9 cellular contexts compared by ENCODE assay signal in genomic region chr2:97267411-97268074, GRCh38.
DNase-seq lines count a peak whose midpoint lies in the region; ATAC-seq and TF ChIP-seq lines count a peak whose summit lies in the region.
"Had no signal": no experiment of that assay in that cellular context is flagged by ENCODE, and none has a peak within 500 bp of the region (broad histone marks: within the 10 kb centered on the region; RNA-seq: fewer than 3 reads in every experiment).

No MANE protein-coding gene starts in this region.

- ATAC-seq in activated T-helper 17 cell treated with anti-CD3 and anti-CD28 coated beads, Interleukin-2, amount 50 U/mL, for 72 hours (replicated peaks): peak; percentile 21
- ATAC-seq in HG03196 (IDR thresholded peaks at IDR 0.05; ENCODE audit: unreplicated experiment) (no peak), HG03039 (IDR thresholded peaks at IDR 0.05; ENCODE audit: unreplicated experiment) (no peak)

- no peaks in the 10 kb centered on the region for H3K9me3 Mint-ChIP-seq in activated T-cell treated with anti-CD3 and anti-CD28 coated beads, Interleukin-2, amount 50 U/mL, for 24 hours
- H3K9me3 Mint-ChIP-seq in activated T-helper 17 cell treated with anti-CD3 and anti-CD28 coated beads, Interleukin-2, amount 50 U/mL, for 72 hours: no peaks in the 10 kb centered on the region
- H3K9me3 Mint-ChIP-seq in HFFc6: peaks cover 7% of the 10 kb centered on the region

- 93 to 96% methylated on average over 10 of the region's 10 CpGs for WGBS in tibial nerve, 2 donors

- H3K36me3 ChIP-seq in tibial nerve: peaks cover 0 to 11% (median 0%) of the 10 kb centered on the region in 3 donors

- no peaks in the 10 kb centered on the region for H3K4me1 Mint-ChIP-seq in activated T-cell treated with anti-CD3 and anti-CD28 coated beads, Interleukin-2, amount 50 U/mL, for 24 hours (ENCODE audit: low read depth)
- H3K4me1 Mint-ChIP-seq in activated T-helper 17 cell treated with anti-CD3 and anti-CD28 coated beads, Interleukin-2, amount 50 U/mL, for 72 hours: no peaks in the 10 kb centered on the region
- H3K4me1 Mint-ChIP-seq in HFFc6 (ENCODE audit: low read depth): no peaks in the 10 kb centered on the region

- H3K27me3 Mint-ChIP-seq in activated T-cell treated with anti-CD3 and anti-CD28 coated beads, Interleukin-2, amount 50 U/mL, for 24 hours: no peaks in the 10 kb centered on the region
- no peaks in the 10 kb centered on the region for H3K27me3 Mint-ChIP-seq in activated T-helper 17 cell treated with anti-CD3 and anti-CD28 coated beads, Interleukin-2, amount 50 U/mL, for 72 hours
- no peaks in the 10 kb centered on the region for H3K27me3 Mint-ChIP-seq in HFFc6 (ENCODE audit: insufficient read depth)

- TF ChIP-seq POLR2A in tibial nerve (IDR thresholded peaks at IDR 0.05): no peak

- no peak overlapping the region for H3K4me3 Mint-ChIP-seq in activated T-cell treated with anti-CD3 and anti-CD28 coated beads, Interleukin-2, amount 50 U/mL, for 24 hours
- H3K4me3 Mint-ChIP-seq in activated T-helper 17 cell treated with anti-CD3 and anti-CD28 coated beads, Interleukin-2, amount 50 U/mL, for 72 hours: no peak overlapping the region
- no peak overlapping the region for H3K4me3 Mint-ChIP-seq in HFFc6

- H3K27ac Mint-ChIP-seq in activated T-cell treated with anti-CD3 and anti-CD28 coated beads, Interleukin-2, amount 50 U/mL, for 24 hours: no peak overlapping the region
- H3K27ac Mint-ChIP-seq in activated T-helper 17 cell treated with anti-CD3 and anti-CD28 coated beads, Interleukin-2, amount 50 U/mL, for 72 hours: no peak overlapping the region
- H3K27ac Mint-ChIP-seq in HFFc6: no peak overlapping the region

- H3K4me1 ChIP-seq in tibial nerve: no peaks in the 10 kb centered on the region

- TF ChIP-seq CTCF in tibial nerve (IDR thresholded peaks at IDR 0.05) (no peak), HFFc6 (IDR thresholded peaks at IDR 0.05) (no peak)

- H3K9me3 ChIP-seq in tibial nerve: no peaks in the 10 kb centered on the region

- H3K27ac ChIP-seq in tibial nerve: no peak overlapping the region
- H3K27ac ChIP-seq: brain microvascular endothelial cell had no signal

- peak; percentile 37 for DNase-seq in activated T-cell treated with anti-CD3 and anti-CD28 coated beads, Interleukin-2, amount 50 U/mL, for 24 hours
- no peak for DNase-seq in activated T-cell treated with anti-CD3 and anti-CD28 coated beads, Interleukin-2, amount 50 U/mL, for 1 hour
- peak; percentile 0 for DNase-seq in left kidney (ENCODE audit: low read depth, low spot score)
- DNase-seq in tibial nerve (ENCODE audit: low spot score in 2 of 2): peak; percentile 4 to 12
- DNase-seq in HFFc6: no peak
- DNase-seq: brain microvascular endothelial cell had no signal

- peaks cover 7% of the 10 kb centered on the region for H3K36me3 Mint-ChIP-seq in activated T-cell treated with anti-CD3 and anti-CD28 coated beads, Interleukin-2, amount 50 U/mL, for 24 hours (ENCODE audit: low read depth)
- H3K36me3 Mint-ChIP-seq in activated T-helper 17 cell treated with anti-CD3 and anti-CD28 coated beads, Interleukin-2, amount 50 U/mL, for 72 hours (ENCODE audit: low read depth): no peaks in the 10 kb centered on the region
- peaks cover 8% of the 10 kb centered on the region for H3K36me3 Mint-ChIP-seq in HFFc6 (ENCODE audit: low read depth)

- TF ChIP-seq EP300 in tibial nerve (IDR thresholded peaks at IDR 0.05): no peak

- H3K27me3 ChIP-seq in tibial nerve: no peaks in the 10 kb centered on the region
- H3K27me3 ChIP-seq: brain microvascular endothelial cell had no signal

- no peak overlapping the region for H3K4me3 ChIP-seq in tibial nerve

Comparison
In these comparisons a context has a peak if more than half of its experiments do, and no peak if none do; other contexts are left out.
1. DNase-seq: peak in activated T-cell treated with anti-CD3 and anti-CD28 coated beads, Interleukin-2, amount 50 U/mL, for 24 hours (single experiment), left kidney (single experiment) and tibial nerve (2 of 2); none in activated T-cell treated with anti-CD3 and anti-CD28 coated beads, Interleukin-2, amount 50 U/mL, for 1 hour (single experiment) and HFFc6 (single experiment).